ENCODE assay signal across 22 cellular contexts in the genomic region with DNA sequence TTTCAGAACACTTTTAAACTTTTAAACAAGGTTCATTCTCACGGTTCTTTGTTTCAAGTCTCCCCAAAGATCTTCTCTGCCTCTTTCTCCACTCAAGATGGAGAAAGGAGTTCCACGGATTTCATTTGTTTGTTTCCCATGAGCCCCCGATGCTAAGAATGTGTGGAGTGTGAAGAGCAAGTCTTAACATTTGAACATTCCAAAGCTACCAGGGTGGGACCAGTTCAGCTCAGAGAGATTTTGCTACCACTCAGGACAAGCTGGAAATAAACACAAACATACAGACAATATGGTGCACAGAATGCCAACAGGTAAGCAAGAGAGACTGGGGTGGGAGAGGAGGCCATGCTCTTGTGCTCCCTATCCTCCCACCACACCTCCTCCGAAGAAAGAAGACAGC.
"Had no signal": no experiment of that assay in that cellular context is flagged by ENCODE, and none has a peak within 500 bp of the region (broad histone marks: within the 10 kb centered on the region; RNA-seq: fewer than 3 reads in every experiment).

No MANE protein-coding gene starts in this region.

- H3K27ac ChIP-seq: adrenal gland, KMS-11, Peyer's patch had no signal

- H3K4me3 Mint-ChIP-seq: activated CD8-positive, alpha-beta T cell treated with anti-CD3 and anti-CD28 coated beads for 36 hours; activated naive CD8-positive, alpha-beta T cell treated with anti-CD3 and anti-CD28 coated beads, Interleukin-2, amount 10 ng/mL, durations not matched to agents 7 days and 5 days; activated T-cell treated with anti-CD3 and anti-CD28 coated beads, Interleukin-2, amount 50 U/mL, for 72 hours; T-helper 1 cell treated with Interleukin-12 subunit alpha and Interleukin-12 subunit beta and Interleukin-4 antibody, amounts not matched to agents 30 μg/mL and 1 μg/mL, for 36 hours had no signal

- H3K9me3 ChIP-seq: adrenal gland, breast epithelium, Peyer's patch had no signal

- H3K36me3 Mint-ChIP-seq: activated naive CD8-positive, alpha-beta T cell treated with anti-CD3 and anti-CD28 coated beads, Interleukin-2, amount 10 ng/mL, durations not matched to agents 7 days and 5 days had no signal

- ATAC-seq: activated CD4-positive, CD25-positive, alpha-beta regulatory T cell treated with anti-CD3 and anti-CD28 coated beads, Interleukin-2, amount 50 U/mL, for 24 hours; activated CD8-positive, alpha-beta T cell treated with anti-CD3 and anti-CD28 coated beads for 36 hours; activated T-cell treated with anti-CD3 and anti-CD28 coated beads, Interleukin-2, amount 50 U/mL, for 72 hours had no signal

- H3K27ac Mint-ChIP-seq: activated CD8-positive, alpha-beta T cell treated with anti-CD3 and anti-CD28 coated beads for 36 hours; activated naive CD8-positive, alpha-beta T cell treated with anti-CD3 and anti-CD28 coated beads, Interleukin-2, amount 10 ng/mL, durations not matched to agents 7 days and 5 days; activated T-cell treated with anti-CD3 and anti-CD28 coated beads, Interleukin-2, amount 50 U/mL, for 72 hours; T-helper 1 cell treated with Interleukin-12 subunit alpha and Interleukin-12 subunit beta and Interleukin-4 antibody, amounts not matched to agents 30 μg/mL and 1 μg/mL, for 36 hours had no signal

- H3K36me3 ChIP-seq: adrenal gland, breast epithelium, Peyer's patch had no signal

- H3K27me3 ChIP-seq: adrenal gland, breast epithelium, Peyer's patch had no signal

- H3K9me3 Mint-ChIP-seq: activated CD8-positive, alpha-beta T cell treated with anti-CD3 and anti-CD28 coated beads for 36 hours; activated naive CD8-positive, alpha-beta T cell treated with anti-CD3 and anti-CD28 coated beads, Interleukin-2, amount 10 ng/mL, durations not matched to agents 7 days and 5 days; activated T-cell treated with anti-CD3 and anti-CD28 coated beads, Interleukin-2, amount 50 U/mL, for 72 hours; T-helper 1 cell treated with Interleukin-12 subunit alpha and Interleukin-12 subunit beta and Interleukin-4 antibody, amounts not matched to agents 30 μg/mL and 1 μg/mL, for 36 hours had no signal

- H3K9ac ChIP-seq: KMS-11 had no signal

- H3K4me3 ChIP-seq: adrenal gland, breast epithelium, Peyer's patch had no signal

- DNase-seq: activated CD4-positive, alpha-beta T cell treated with anti-CD3 and anti-CD28 coated beads for 4 hours; activated CD8-positive, alpha-beta memory T cell treated with anti-CD3 and anti-CD28 coated beads, Interleukin-2, amount 50 U/mL, for 4 hours; activated CD8-positive, alpha-beta T cell treated with anti-CD3 and anti-CD28 coated beads for 36 hours; activated naive CD4-positive, alpha-beta T cell treated with anti-CD3 and anti-CD28 coated beads, Interleukin-2, amount 50 U/mL, for 16 hours; activated naive CD8-positive, alpha-beta T cell treated with anti-CD3 and anti-CD28 coated beads, Interleukin-2, amount 10 ng/mL, durations not matched to agents 7 days and 5 days; activated T-cell treated with anti-CD3 and anti-CD28 coated beads, Interleukin-2, amount 50 U/mL, for 72 hours; adrenal gland; anterior cingulate cortex; NCI-H1092; NCI-H1417; NCI-H1930; NCI-H2171 treated with DMSO at 0.1 percent for 48 hours; NCI-H226; NCI-H526; NCI-H774; OCI-M1; Peyer's patch; SHP77 had no signal
